In the genomic region with DNA sequence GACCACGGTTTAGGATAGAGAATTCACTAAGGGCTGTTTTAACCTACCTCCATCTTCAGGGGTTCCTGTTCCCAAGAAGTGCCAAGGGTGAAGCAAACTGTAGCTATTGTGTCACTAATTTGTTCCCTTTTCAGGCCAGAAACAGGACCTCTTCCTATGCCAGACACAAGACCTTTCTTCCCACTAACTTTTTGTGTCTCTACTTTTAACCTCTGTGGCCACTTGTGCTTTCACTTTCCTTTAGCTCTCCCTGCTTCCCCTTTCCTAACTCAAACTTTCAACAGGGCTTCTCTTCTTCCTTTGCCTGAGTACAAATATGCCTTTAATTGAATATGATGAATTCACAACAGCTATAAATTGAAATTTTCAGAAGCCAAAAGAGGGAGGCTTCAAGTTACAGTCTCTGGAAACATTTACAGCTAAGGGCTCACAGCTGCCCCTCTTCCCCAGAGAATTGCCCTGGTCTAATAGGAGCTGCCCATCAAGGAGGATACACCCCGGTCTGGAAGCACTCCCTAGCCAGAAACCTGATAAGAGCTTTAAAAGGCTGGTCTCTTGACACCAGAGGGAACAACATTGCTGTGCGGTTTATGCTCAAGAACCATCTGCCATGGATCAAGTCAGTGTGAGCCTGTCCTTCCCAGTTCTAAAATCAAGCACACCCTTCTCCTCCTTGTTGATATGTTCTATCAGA, we compare ENCODE assay signal across 14 cellular contexts.
A peak's percentile ranks its signal among the peaks of the same experiment; 100 is the strongest.
DNase-seq lines count a peak whose midpoint lies in the region; ATAC-seq and TF ChIP-seq lines count a peak whose summit lies in the region.
"Had no signal": no experiment of that assay in that cellular context is flagged by ENCODE, and none has a peak within 500 bp of the region (broad histone marks: within the 10 kb centered on the region; RNA-seq: fewer than 3 reads in every experiment).

No MANE protein-coding gene starts in this region.

- no peak overlapping the region for H3K18ac ChIP-seq in trophoblast cell (ENCODE audit: low read length)

- H4K91ac ChIP-seq in trophoblast cell (ENCODE audit: low read depth, low read length): no peak overlapping the region

- no CpG with 5 or more reads among the region's 3 CpGs for WGBS in trophoblast cell (ENCODE audit: extremely low coverage, insufficient coverage, insufficient read length)
- WGBS in transverse colon (ENCODE audit: low coverage in 1 of 2), 2 donors: 62 to 92% methylated on average over 2 to 3 of the region's 3 CpGs

- peak overlapping the region; percentile 50 for H2AFZ ChIP-seq in trophoblast cell (ENCODE audit: insufficient read depth, low read length, poor library complexity)

- in situ Hi-C loops in transverse colon (cut with MboI; ENCODE audit: low pct_ligation_motif_present in 1 of 4, low pct_unique_long_range_greater_than_20kb in 1 of 4, low sequenced_read_pairs in 3 of 4): no loop called here

- TF ChIP-seq CTCF in transverse colon (IDR thresholded peaks at IDR 0.05): no peak

- no peak overlapping the region for H2AK5ac ChIP-seq in trophoblast cell (ENCODE audit: low read length)

- intact Hi-C loops in left colon (cut with DNase I, micrococcal nuclease) (no loop called here), transverse colon (cut with DNase I; ENCODE audit: low total_unique reads) (no loop called here)

- TF ChIP-seq POLR2A in transverse colon (IDR thresholded peaks at IDR 0.05): no peak

- H2BK5ac ChIP-seq in trophoblast cell (ENCODE audit: low read depth, low read length, poor library complexity): no peak overlapping the region

- H3K79me2 ChIP-seq in trophoblast cell (ENCODE audit: control insufficient read depth, insufficient read depth, low read length, poor library complexity): no peaks in the 10 kb centered on the region

- no peak overlapping the region for H2BK120ac ChIP-seq in trophoblast cell (ENCODE audit: insufficient read depth, low read length, poor library complexity)

- no peak overlapping the region for H3K14ac ChIP-seq in trophoblast cell (ENCODE audit: low read length)

- H3K4me1 ChIP-seq in trophoblast cell (ENCODE audit: control insufficient read depth in 1 of 2, insufficient read depth in 2 of 2, low read length in 2 of 2): no peaks in the 10 kb centered on the region
- H3K4me1 ChIP-seq in transverse colon: no peaks in the 10 kb centered on the region

- TF ChIP-seq EP300 in transverse colon (IDR thresholded peaks at IDR 0.05; ENCODE audit: low read depth): no peak

- H3K9ac ChIP-seq in trophoblast cell (ENCODE audit: low read length): no peak overlapping the region

- H3K9me3 ChIP-seq in trophoblast cell (ENCODE audit: insufficient read depth, low read depth, low read length) (no peaks in the 10 kb centered on the region), transverse colon (no peaks in the 10 kb centered on the region)
- H3K9me3 ChIP-seq: neutrophil had no signal

- H3K4me3 ChIP-seq in trophoblast cell (ENCODE audit: low read depth, low read length) (no peak overlapping the region), transverse colon (no peak overlapping the region)

- peak; percentile 48 for ATAC-seq in GM21360 (IDR thresholded peaks at IDR 0.05; ENCODE audit: unreplicated experiment)
- ATAC-seq in left colon: no peak
- ATAC-seq in GM19035 (IDR thresholded peaks at IDR 0.05; ENCODE audit: unreplicated experiment): no peak
- ATAC-seq: activated T-cell treated with anti-CD3 and anti-CD28 coated beads, Interleukin-2, amount 50 U/mL, for 72 hours; WTC11 had no signal

- peaks cover 4% of the 10 kb centered on the region for H3K79me1 ChIP-seq in trophoblast cell (ENCODE audit: low read length)

- DNase-seq in NCI-H69 (lab: John Stamatoyannopoulos, UW): peak; percentile 77
- DNase-seq in fibroblast of peridontal ligament (ENCODE audit: extremely low read depth): peak; percentile 43
- DNase-seq in trophoblast cell: no peak
- DNase-seq in left colon: no peak
- DNase-seq in stimulated activated CD8-positive, alpha-beta memory T cell treated with anti-CD3 and anti-CD28 coated beads, Interleukin-4, amount 100 ng/mL, for 48 hours: no peak
- DNase-seq in transverse colon: no peak
- DNase-seq: activated T-cell treated with anti-CD3 and anti-CD28 coated beads, Interleukin-2, amount 50 U/mL, for 72 hours; immature natural killer cell; NCI-H1092 treated with DMSO at 0.1 percent for 48 hours; stimulated activated naive CD4-positive, alpha-beta T cell had no signal

- no peak overlapping the region for H2BK12ac ChIP-seq in trophoblast cell (ENCODE audit: low read length)

- H3K4ac ChIP-seq in trophoblast cell (ENCODE audit: low read depth, low read length): no peak overlapping the region

- no peak overlapping the region for H3K23ac ChIP-seq in trophoblast cell (ENCODE audit: low read length)

- no peak overlapping the region for H4K12ac ChIP-seq in trophoblast cell (ENCODE audit: low read depth, low read length)

- H3K27ac ChIP-seq in trophoblast cell (ENCODE audit: low read depth, low read length) (no peak overlapping the region), transverse colon (no peak overlapping the region)
- H3K27ac ChIP-seq: neutrophil had no signal

- H3K27me3 ChIP-seq in trophoblast cell (ENCODE audit: insufficient read depth, low read length) (no peaks in the 10 kb centered on the region), transverse colon (no peaks in the 10 kb centered on the region)
- H3K27me3 ChIP-seq: neutrophil had no signal

- H3K36me3 ChIP-seq in trophoblast cell (ENCODE audit: control insufficient read depth in 1 of 2, insufficient read depth in 2 of 2, low read length in 2 of 2) (no peaks in the 10 kb centered on the region), transverse colon (no peaks in the 10 kb centered on the region)
- H3K36me3 ChIP-seq: neutrophil had no signal

- no peak overlapping the region for H4K8ac ChIP-seq in trophoblast cell (ENCODE audit: low read depth, low read length)

- H3K4me2 ChIP-seq in trophoblast cell (ENCODE audit: low read length): no peak overlapping the region

Comparison
In these comparisons a context has a peak if more than half of its experiments do, and no peak if none do; other contexts are left out.
1. DNase-seq: peak in NCI-H69 (single experiment) and fibroblast of peridontal ligament (single experiment); none in trophoblast cell (0 of 2), left colon (0 of 2), stimulated activated CD8-positive, alpha-beta memory T cell treated with anti-CD3 and anti-CD28 coated beads, Interleukin-4, amount 100 ng/mL, for 48 hours (single experiment) and transverse colon (single experiment).